ENCODE assay signal across 15 cellular contexts in genomic region chr1:232134365-232134764, GRCh38.
DNase-seq lines count a peak whose midpoint lies in the region; ATAC-seq, FAIRE-seq and TF ChIP-seq lines count a peak whose summit lies in the region.
"Had no signal": no experiment of that assay in that cellular context is flagged by ENCODE, and none has a peak within 500 bp of the region (broad histone marks: within the 10 kb centered on the region; RNA-seq: fewer than 3 reads in every experiment).

No MANE protein-coding gene starts in this region.

- H3K4me2 ChIP-seq in H1 (ENCODE audit: insufficient read depth in 1 of 2, low read depth in 2 of 2, low read length in 2 of 2) (no peak overlapping the region), neuronal stem cell (ENCODE audit: insufficient read depth, low read length, poor library complexity, severe bottlenecking) (no peak overlapping the region)
- H3K4me2 ChIP-seq: BLaER1 treated with 17β-estradiol and CSF1 and Interleukin-3, amounts not matched to agents 10 nM and 100 nM had no signal

- intact Hi-C loops in activated T-helper 1 cell treated with anti-CD3 and anti-CD28 coated beads, Interleukin-12 subunit alpha, Interleukin-12 subunit beta, Interleukin-2, Interleukin-4 antibody, amounts not matched to agents 30 ng/mL and 10 ng/mL and 1 ng/mL, durations not matched to agents 14 hours and 24 hours and 36 hours (cut with micrococcal nuclease) = no loop called here

- H3K9ac ChIP-seq in HUES48 (ENCODE audit: low read depth, low read length) (no peak overlapping the region), H1 (replicated peaks in 1 of 4; ENCODE audit: extremely low read depth in 1 of 4, low read depth in 3 of 4, low read length in 3 of 4) (no peak overlapping the region), neuronal stem cell (ENCODE audit: low read depth, low read length, poor library complexity) (no peak overlapping the region)
- H3K9ac ChIP-seq: BLaER1 treated with 17β-estradiol and CSF1 and Interleukin-3, amounts not matched to agents 10 nM and 100 nM had no signal

- H2BK20ac ChIP-seq in H1 (ENCODE audit: low read length) = no peak overlapping the region

- no peak overlapping the region for H2AK5ac ChIP-seq in H1 (ENCODE audit: low read depth, low read length)
- no peak overlapping the region for H2AK5ac ChIP-seq in neuronal stem cell (ENCODE audit: low read depth, low read length)

- H3K56ac ChIP-seq in H1 (replicated peaks; ENCODE audit: insufficient read length, low read depth, low read length) = no peak overlapping the region

- no peaks in the 10 kb centered on the region for H3K4me1 Mint-ChIP-seq in activated T-helper 1 cell treated with anti-CD3 and anti-CD28 coated beads, Interleukin-12 subunit alpha, Interleukin-12 subunit beta, Interleukin-2, Interleukin-4 antibody, amounts not matched to agents 30 ng/mL and 10 ng/mL and 1 ng/mL, durations not matched to agents 14 hours and 24 hours and 36 hours (ENCODE audit: low read depth)
- H3K4me1 Mint-ChIP-seq: CD4-positive, CD25-positive, alpha-beta regulatory T cell had no signal

- H3K27me3 ChIP-seq in HUES48 (ENCODE audit: control insufficient read depth, insufficient read depth, low read length) (no peaks in the 10 kb centered on the region), H1 (replicated peaks in 1 of 4; ENCODE audit: control insufficient read depth in 3 of 4, extremely low read depth in 1 of 4, insufficient read depth in 3 of 4, low read length in 3 of 4) (no peaks in the 10 kb centered on the region), neuronal stem cell (ENCODE audit: control insufficient read depth in 3 of 3, insufficient read depth in 3 of 3, low read depth in 1 of 3, low read length in 3 of 3) (no peaks in the 10 kb centered on the region)
- H3K27me3 ChIP-seq: BLaER1 treated with 17β-estradiol and CSF1 and Interleukin-3, amounts not matched to agents 10 nM and 100 nM had no signal

- H3K27ac Mint-ChIP-seq in activated T-helper 1 cell treated with anti-CD3 and anti-CD28 coated beads, Interleukin-12 subunit alpha, Interleukin-12 subunit beta, Interleukin-2, Interleukin-4 antibody, amounts not matched to agents 30 ng/mL and 10 ng/mL and 1 ng/mL, durations not matched to agents 14 hours and 24 hours and 36 hours = no peak overlapping the region
- H3K27ac Mint-ChIP-seq: CD4-positive, CD25-positive, alpha-beta regulatory T cell had no signal

- H3K27ac ChIP-seq in HUES48 (ENCODE audit: low read depth, low read length) (peak overlapping the region; percentile 61), H1 (ENCODE audit: low read depth, low read length) (no peak overlapping the region), neuronal stem cell (replicated peaks; ENCODE audit: low read length) (no peak overlapping the region)
- H3K27ac ChIP-seq: BLaER1 treated with 17β-estradiol and CSF1 and Interleukin-3, amounts not matched to agents 10 nM and 100 nM had no signal

- H4K8ac ChIP-seq in H1 (ENCODE audit: extremely low read depth, insufficient read depth, low read length) (no peak overlapping the region), neuronal stem cell (ENCODE audit: low read depth, low read length) (no peak overlapping the region)

- H3K23ac ChIP-seq in H1 (ENCODE audit: insufficient read length) (no peak overlapping the region), neuronal stem cell (ENCODE audit: low read depth, low read length, poor library complexity) (no peak overlapping the region)

- no peak overlapping the region for H3K4me3 Mint-ChIP-seq in activated T-helper 1 cell treated with anti-CD3 and anti-CD28 coated beads, Interleukin-12 subunit alpha, Interleukin-12 subunit beta, Interleukin-2, Interleukin-4 antibody, amounts not matched to agents 30 ng/mL and 10 ng/mL and 1 ng/mL, durations not matched to agents 14 hours and 24 hours and 36 hours
- H3K4me3 Mint-ChIP-seq: CD4-positive, CD25-positive, alpha-beta regulatory T cell had no signal

- H3K36me3 ChIP-seq in HUES48 (ENCODE audit: control insufficient read depth, insufficient read depth, low read length) = peaks cover 96% of the 10 kb centered on the region
- H3K36me3 ChIP-seq in H1 (ENCODE audit: control insufficient read depth in 2 of 4, insufficient read depth in 4 of 4, low read length in 3 of 4) = peaks cover 0 to 86% (median 36%) of the 10 kb centered on the region in 4 experiments; a peak in 7 of 8 replicates
- H3K36me3 ChIP-seq in neuronal stem cell (replicated peaks in 1 of 2; ENCODE audit: control insufficient read depth in 2 of 2, insufficient read depth in 2 of 2, low read length in 2 of 2) = no peaks in the 10 kb centered on the region
- H3K36me3 ChIP-seq: BLaER1 treated with 17β-estradiol and CSF1 and Interleukin-3, amounts not matched to agents 10 nM and 100 nM had no signal

- H3K79me2 ChIP-seq in H1 (ENCODE audit: control insufficient read depth in 1 of 2, insufficient read depth in 2 of 2, low read length in 2 of 2) = peaks cover 0 to 80% of the 10 kb centered on the region in 2 experiments; a peak in 3 of 4 replicates

- H2BK120ac ChIP-seq in H1 (replicated peaks; ENCODE audit: low read depth, low read length) (no peak overlapping the region), neuronal stem cell (ENCODE audit: low read depth, low read length) (no peak overlapping the region)

- H3K36me3 Mint-ChIP-seq in activated T-helper 1 cell treated with anti-CD3 and anti-CD28 coated beads, Interleukin-12 subunit alpha, Interleukin-12 subunit beta, Interleukin-2, Interleukin-4 antibody, amounts not matched to agents 30 ng/mL and 10 ng/mL and 1 ng/mL, durations not matched to agents 14 hours and 24 hours and 36 hours (ENCODE audit: low read depth) = no peaks in the 10 kb centered on the region
- H3K36me3 Mint-ChIP-seq: CD4-positive, CD25-positive, alpha-beta regulatory T cell had no signal

- 68% methylated on average over 2 of the region's 2 CpGs; no CpG with 5 or more reads in 1 of the 2 experiments for WGBS in H1 (ENCODE audit: extremely low coverage in 1 of 2, insufficient coverage in 1 of 2, insufficient read length in 1 of 2, insufficient replicate concordance in 2 of 2, low coverage in 1 of 2, low lambda C conversion rate in 2 of 2, missing lambda C conversion rate in 1 of 2), 2 experiments
- WGBS in neuronal stem cell (ENCODE audit: extremely low coverage in 2 of 2, insufficient read length in 2 of 2, insufficient replicate concordance in 1 of 2), 2 donors = no CpG with 5 or more reads among the region's 2 CpGs

- no peak for TF ChIP-seq RAD21 in H1 (IDR thresholded peaks at IDR 0.05 in 1 of 2, conservative IDR thresholded peaks at IDR 0.05 in 1 of 2; ENCODE audit: low read depth in 2 of 2, low read length in 2 of 2)

- peak; percentile 32 for FAIRE-seq in H1 (lab: Jason Lieb, UNC)
- FAIRE-seq: GM12891, HepG2 had no signal

- no peak overlapping the region for H2BK15ac ChIP-seq in H1 (ENCODE audit: low read length)
- H2BK15ac ChIP-seq in neuronal stem cell (ENCODE audit: low read length) = no peak overlapping the region

- no peak overlapping the region for H3K4me3 ChIP-seq in HUES48 (ENCODE audit: low read depth, low read length)
- peak overlapping the region in 1 of 4 experiments; percentile 19; a peak in 1 of 8 replicates for H3K4me3 ChIP-seq in H1 (ENCODE audit: extremely low read depth in 1 of 4, insufficient read depth in 2 of 4, low read depth in 3 of 4, low read length in 4 of 4)
- no peak overlapping the region for H3K4me3 ChIP-seq in neuronal stem cell (ENCODE audit: low read length in 2 of 2)
- H3K4me3 ChIP-seq: BLaER1 treated with 17β-estradiol and CSF1 and Interleukin-3, amounts not matched to agents 10 nM and 100 nM had no signal

- TF ChIP-seq CTCF in H1 (IDR thresholded peaks at IDR 0.05; ENCODE audit: control extremely low read depth in 1 of 3, insufficient read depth in 1 of 3, low read depth in 1 of 3, low read length in 3 of 3) = no peak

- POLR2A ChIA-PET in H1 (lab: Charles Lee; ENCODE audit: partially characterized antibody) = interaction anchor here (0.6 to 11.2 kb wide), 2 partner anchors 21 to 324 kb away, joined by 3 to 126 read pairs; no protein-coding TSS in a partner anchor

- H2BK12ac ChIP-seq in H1 (ENCODE audit: low read depth, low read length) (no peak overlapping the region), neuronal stem cell (ENCODE audit: low read length) (no peak overlapping the region)

- no peak overlapping the region for H3K4ac ChIP-seq in H1 (replicated peaks; ENCODE audit: insufficient read length, low read depth, low read length)
- H3K4ac ChIP-seq in neuronal stem cell (ENCODE audit: low read length) = no peak overlapping the region

- ATAC-seq in GM18502 (IDR thresholded peaks at IDR 0.05; ENCODE audit: poor library complexity, unreplicated experiment) (peak; percentile 49), HG02884 (IDR thresholded peaks at IDR 0.05; ENCODE audit: unreplicated experiment) (no peak)
- ATAC-seq: HCT116, HepG2 had no signal

- peaks cover 78% of the 10 kb centered on the region for H3K4me1 ChIP-seq in HUES48 (ENCODE audit: control insufficient read depth, insufficient read depth, low read length)
- H3K4me1 ChIP-seq in H1 (replicated peaks in 1 of 4; ENCODE audit: control insufficient read depth in 3 of 4, insufficient read depth in 4 of 4, low read length in 3 of 4) = peaks cover 5 to 38% (median 26%) of the 10 kb centered on the region in 4 experiments
- peaks cover 2 to 8% of the 10 kb centered on the region in 2 donors for H3K4me1 ChIP-seq in neuronal stem cell (ENCODE audit: control insufficient read depth in 2 of 2, insufficient read depth in 1 of 2, low read depth in 1 of 2, low read length in 2 of 2)

- H3K14ac ChIP-seq in H1 (ENCODE audit: insufficient read length) (no peak overlapping the region), neuronal stem cell (ENCODE audit: low read length) (no peak overlapping the region)

- H3K79me1 ChIP-seq in H1 (ENCODE audit: low read depth, low read length) = peaks cover 4% of the 10 kb centered on the region; the same call in 1 of the 2 replicates
- no peaks in the 10 kb centered on the region for H3K79me1 ChIP-seq in neuronal stem cell (ENCODE audit: low read depth, low read length)

- H3K18ac ChIP-seq in H1 (ENCODE audit: extremely low read depth, low read length) (no peak overlapping the region), neuronal stem cell (ENCODE audit: low read length) (no peak overlapping the region)

- H3K9me3 Mint-ChIP-seq in activated T-helper 1 cell treated with anti-CD3 and anti-CD28 coated beads, Interleukin-12 subunit alpha, Interleukin-12 subunit beta, Interleukin-2, Interleukin-4 antibody, amounts not matched to agents 30 ng/mL and 10 ng/mL and 1 ng/mL, durations not matched to agents 14 hours and 24 hours and 36 hours = peaks cover 15% of the 10 kb centered on the region

- H2BK5ac ChIP-seq in H1 (ENCODE audit: low read depth, low read length) (no peak overlapping the region), neuronal stem cell (ENCODE audit: low read length) (no peak overlapping the region)

- H4K20me1 ChIP-seq in H1 (replicated peaks in 1 of 2; ENCODE audit: control insufficient read depth in 1 of 2, insufficient read depth in 2 of 2, low read length in 2 of 2) = peaks cover 17 to 35% of the 10 kb centered on the region in 2 experiments
- H4K20me1 ChIP-seq: BLaER1 treated with 17β-estradiol and CSF1 and Interleukin-3, amounts not matched to agents 10 nM and 100 nM had no signal

- CTCF ChIA-PET in H1 (lab: Charles Lee; ENCODE audit: partially characterized antibody) = no interaction called here

- peaks cover 6% of the 10 kb centered on the region for H3K27me3 Mint-ChIP-seq in activated T-helper 1 cell treated with anti-CD3 and anti-CD28 coated beads, Interleukin-12 subunit alpha, Interleukin-12 subunit beta, Interleukin-2, Interleukin-4 antibody, amounts not matched to agents 30 ng/mL and 10 ng/mL and 1 ng/mL, durations not matched to agents 14 hours and 24 hours and 36 hours (ENCODE audit: insufficient read depth)

- no peak overlapping the region for H4K5ac ChIP-seq in H1 (ENCODE audit: insufficient read length, low read depth, low read length)

- H3K9me3 ChIP-seq in HUES48 (ENCODE audit: control insufficient read depth, insufficient read depth, low read length) (no peaks in the 10 kb centered on the region), H1 (ENCODE audit: insufficient read depth in 2 of 2, low read depth in 1 of 2, low read length in 1 of 2) (peaks cover 0 to 2% of the 10 kb centered on the region in 2 experiments; a peak in 1 of 4 replicates), neuronal stem cell (replicated peaks in 1 of 2; ENCODE audit: control insufficient read depth in 2 of 2, insufficient read depth in 1 of 2, low read depth in 1 of 2, low read length in 2 of 2) (peaks cover 7 to 30% of the 10 kb centered on the region in 2 donors)

- TF ChIP-seq POLR2A in H1 (IDR thresholded peaks at IDR 0.05; ENCODE audit: control extremely low read depth in 1 of 2, low read depth in 2 of 2, low read length in 2 of 2) = peak in 1 of 2 experiments; percentile 68; a peak in 1 of 3 replicates

- DNase-seq in H1 (ENCODE audit: low read depth in 1 of 2, low spot score in 2 of 2) (no peak), neuronal stem cell (ENCODE audit: low spot score) (no peak), NCI-H82 treated with DMSO at 0.1 percent for 48 hours (lab: John Stamatoyannopoulos, UW; ENCODE audit: unreplicated experiment) (no peak)
- DNase-seq in activated T-helper 1 cell treated with anti-CD3 and anti-CD28 coated beads, Interleukin-12 subunit alpha, Interleukin-12 subunit beta, Interleukin-2, Interleukin-4 antibody, amounts not matched to agents 30 ng/mL and 10 ng/mL and 1 ng/mL, durations not matched to agents 14 hours and 24 hours and 36 hours (ENCODE audit: low spot score) = no peak
- DNase-seq: ACHN; Calu3; CD4-positive, CD25-positive, alpha-beta regulatory T cell; DMS 273 treated with DMSO at 0.1 percent for 48 hours had no signal

- H3K23me2 ChIP-seq in H1 (ENCODE audit: low read depth, low read length) = peaks cover 3% of the 10 kb centered on the region; the same call in 1 of the 2 replicates

- H4K91ac ChIP-seq in H1 (replicated peaks; ENCODE audit: insufficient read length, low read length) (no peak overlapping the region), neuronal stem cell (ENCODE audit: low read depth, low read length, poor library complexity) (no peak overlapping the region)

- H2AFZ ChIP-seq in H1 (ENCODE audit: low read length) (no peak overlapping the region), neuronal stem cell (ENCODE audit: low read length) (peak overlapping the region; percentile 45)

- TF ChIP-seq EP300 in H1 (IDR thresholded peaks at IDR 0.05; ENCODE audit: borderline replicate concordance in 1 of 2, low read depth in 2 of 2, low read length in 2 of 2) = no peak
